Comparison of ENCODE assay signal across 9 cellular contexts in the genomic region with DNA sequence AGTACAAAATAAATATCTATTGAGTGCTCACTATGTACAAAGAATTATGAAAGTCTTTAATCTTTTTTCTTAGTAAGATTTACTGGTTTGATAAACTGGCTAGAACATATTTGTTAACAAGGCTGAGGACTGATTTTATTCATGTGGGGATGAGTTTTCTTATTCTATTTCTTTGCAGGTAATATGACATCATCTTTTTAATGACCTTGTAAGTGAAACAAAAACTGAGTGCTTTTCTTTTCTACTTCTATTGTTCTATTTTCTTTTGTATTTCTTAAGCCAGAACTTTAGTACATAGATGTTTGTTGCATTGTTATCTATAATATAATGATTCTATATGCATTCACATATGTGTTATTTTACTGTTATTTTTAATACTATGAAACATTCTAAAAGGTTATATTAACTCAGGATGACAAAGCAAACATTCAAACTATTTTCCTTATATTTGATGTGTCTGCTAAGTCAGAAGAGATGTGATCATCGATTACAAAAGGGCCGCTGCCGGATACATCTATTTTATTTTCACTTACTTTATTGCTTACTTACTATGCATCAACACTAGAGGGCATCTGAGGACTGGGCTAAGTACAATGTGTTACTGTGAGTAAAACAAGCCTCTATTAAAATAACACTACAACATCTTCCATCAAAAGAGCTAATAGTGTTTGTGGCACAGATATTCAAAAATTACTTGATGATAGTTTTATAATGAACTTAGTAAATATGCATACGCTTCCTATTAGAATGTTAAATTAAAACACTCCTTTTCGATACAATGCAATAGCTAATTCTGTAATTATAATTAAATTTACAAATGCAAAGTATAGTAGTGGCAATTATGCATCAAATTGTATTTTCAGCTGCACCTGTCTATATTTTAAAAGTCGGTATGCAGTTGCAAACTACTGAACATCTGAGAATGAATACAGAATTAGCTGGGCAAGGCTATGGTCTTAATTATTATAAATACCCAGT.
DNase-seq lines count a peak whose midpoint lies in the region; ATAC-seq and TF ChIP-seq lines count a peak whose summit lies in the region.
"Had no signal": no experiment of that assay in that cellular context is flagged by ENCODE, and none has a peak within 500 bp of the region (broad histone marks: within the 10 kb centered on the region; RNA-seq: fewer than 3 reads in every experiment).

No MANE protein-coding gene starts in this region.

- no peak for TF ChIP-seq POLR2A in Peyer's patch (IDR thresholded peaks at IDR 0.05)

- POLR2A ChIA-PET in CD4-positive, alpha-beta memory T cell (lab: Charles Lee; ENCODE audit: partially characterized antibody), result no interaction called here

- DNase-seq in GM12865 (ENCODE audit: low read depth), result peak; percentile 68
- DNase-seq in Peyer's patch, result no peak
- peak; percentile 54 for DNase-seq in midbrain (lab: John Stamatoyannopoulos, UW)
- DNase-seq in activated gamma-delta T cell treated with Interleukin-2 at 50 U/mL for 16 hours, result no peak
- no peak for DNase-seq in CD4-positive, alpha-beta memory T cell

- no peak overlapping the region for H3K27ac ChIP-seq in Peyer's patch
- no peak overlapping the region for H3K27ac ChIP-seq in CD4-positive, alpha-beta memory T cell (ENCODE audit: low read depth, low read length)

- peak; percentile 94 for TF ChIP-seq RAD21 in Ishikawa (IDR thresholded peaks at IDR 0.05; ENCODE audit: low read depth)

- ATAC-seq in GM21576 (IDR thresholded peaks at IDR 0.05; ENCODE audit: unreplicated experiment), result peak; percentile 80

- H3K4me3 Mint-ChIP-seq in CD4-positive, alpha-beta memory T cell, result no peak overlapping the region

- CTCF ChIA-PET in CD4-positive, alpha-beta memory T cell (lab: Charles Lee; ENCODE audit: partially characterized antibody), result no interaction called here

- no peak overlapping the region for H3K4me3 ChIP-seq in GM12865 (ENCODE audit: low read depth, low read length)
- H3K4me3 ChIP-seq in Peyer's patch, result no peak overlapping the region
- peak overlapping the region; percentile 80 for H3K4me3 ChIP-seq in endocrine pancreas (ENCODE audit: control insufficient read depth, insufficient read depth, low read length)
- H3K4me3 ChIP-seq in CD4-positive, alpha-beta memory T cell (ENCODE audit: low read length in 2 of 2), result no peak overlapping the region

- H3K9me3 Mint-ChIP-seq in CD4-positive, alpha-beta memory T cell, result peaks cover 0 to 10% (median 2%) of the 10 kb centered on the region in 8 donors

- no peak overlapping the region for H3K9ac ChIP-seq in endocrine pancreas (ENCODE audit: control insufficient read depth, insufficient read depth, low read length)

- H3K36me3 Mint-ChIP-seq in CD4-positive, alpha-beta memory T cell, result no peaks in the 10 kb centered on the region
- H3K36me3 Mint-ChIP-seq: activated naive CD4-positive, alpha-beta T cell treated with anti-CD3 and anti-CD28 coated beads, Interleukin-2, amount 50 U/mL, for 72 hours had no signal

- peak; percentile 65 for TF ChIP-seq CTCF in GM12865 (IDR thresholded peaks at IDR 0.05; ENCODE audit: insufficient read depth, low read depth, low read length, missing control alignments)
- peak in 5 of 6 experiments; percentile 60 to 93 (median 89) for TF ChIP-seq CTCF in Peyer's patch (IDR thresholded peaks at IDR 0.05)

- no peaks in the 10 kb centered on the region for H3K36me3 ChIP-seq in Peyer's patch
- no peaks in the 10 kb centered on the region for H3K36me3 ChIP-seq in endocrine pancreas (ENCODE audit: control insufficient read depth, insufficient read depth, low read length)
- no peaks in the 10 kb centered on the region for H3K36me3 ChIP-seq in CD4-positive, alpha-beta memory T cell (ENCODE audit: insufficient read depth, low read length)

- no peaks in the 10 kb centered on the region for H3K27me3 Mint-ChIP-seq in CD4-positive, alpha-beta memory T cell

- H3K9me3 ChIP-seq in Peyer's patch (no peaks in the 10 kb centered on the region), endocrine pancreas (ENCODE audit: control insufficient read depth, low read length) (no peaks in the 10 kb centered on the region)
- H3K9me3 ChIP-seq in CD4-positive, alpha-beta memory T cell (ENCODE audit: control insufficient read depth in 1 of 2, low read length in 2 of 2), result no peaks in the 10 kb centered on the region

- H3K27me3 ChIP-seq in Peyer's patch (no peaks in the 10 kb centered on the region), endocrine pancreas (ENCODE audit: control insufficient read depth, insufficient read depth, low read length) (no peaks in the 10 kb centered on the region)
- H3K27me3 ChIP-seq in CD4-positive, alpha-beta memory T cell (ENCODE audit: insufficient read depth, low read length), result no peaks in the 10 kb centered on the region

- H3K4me1 ChIP-seq in Peyer's patch (no peaks in the 10 kb centered on the region), endocrine pancreas (ENCODE audit: control insufficient read depth, insufficient read depth, low read length) (no peaks in the 10 kb centered on the region)
- no peaks in the 10 kb centered on the region for H3K4me1 ChIP-seq in CD4-positive, alpha-beta memory T cell (ENCODE audit: insufficient read depth, low read length)

- TF ChIP-seq EP300 in Ishikawa (IDR thresholded peaks at IDR 0.05; ENCODE audit: borderline replicate concordance), result no peak

- no peak overlapping the region for H3K27ac Mint-ChIP-seq in CD4-positive, alpha-beta memory T cell
- H3K27ac Mint-ChIP-seq: activated naive CD4-positive, alpha-beta T cell treated with anti-CD3 and anti-CD28 coated beads, Interleukin-2, amount 50 U/mL, for 72 hours had no signal

- H3K4me1 Mint-ChIP-seq in CD4-positive, alpha-beta memory T cell, result no peaks in the 10 kb centered on the region

- intact Hi-C loops in CD4-positive, alpha-beta memory T cell (cut with micrococcal nuclease), result no loop called here

TF ChIP-seq in Ishikawa, 13 proteins besides CTCF, POLR2A, EP300 and RAD21:
- TF ChIP-seq YY1 (IDR thresholded peaks at IDR 0.05; ENCODE audit: low read depth) (no peak), TAF1 (IDR thresholded peaks at IDR 0.05; ENCODE audit: low read depth) (no peak), CEBPB (IDR thresholded peaks at IDR 0.05) (no peak), EGR1 (IDR thresholded peaks at IDR 0.05) (no peak), MAX (IDR thresholded peaks at IDR 0.05) (no peak), TCF12 (IDR thresholded peaks at IDR 0.05; ENCODE audit: low read depth) (no peak), CREB1 (IDR thresholded peaks at IDR 0.05; ENCODE audit: low read depth) (no peak)
- TF ChIP-seq, protein P1, sequence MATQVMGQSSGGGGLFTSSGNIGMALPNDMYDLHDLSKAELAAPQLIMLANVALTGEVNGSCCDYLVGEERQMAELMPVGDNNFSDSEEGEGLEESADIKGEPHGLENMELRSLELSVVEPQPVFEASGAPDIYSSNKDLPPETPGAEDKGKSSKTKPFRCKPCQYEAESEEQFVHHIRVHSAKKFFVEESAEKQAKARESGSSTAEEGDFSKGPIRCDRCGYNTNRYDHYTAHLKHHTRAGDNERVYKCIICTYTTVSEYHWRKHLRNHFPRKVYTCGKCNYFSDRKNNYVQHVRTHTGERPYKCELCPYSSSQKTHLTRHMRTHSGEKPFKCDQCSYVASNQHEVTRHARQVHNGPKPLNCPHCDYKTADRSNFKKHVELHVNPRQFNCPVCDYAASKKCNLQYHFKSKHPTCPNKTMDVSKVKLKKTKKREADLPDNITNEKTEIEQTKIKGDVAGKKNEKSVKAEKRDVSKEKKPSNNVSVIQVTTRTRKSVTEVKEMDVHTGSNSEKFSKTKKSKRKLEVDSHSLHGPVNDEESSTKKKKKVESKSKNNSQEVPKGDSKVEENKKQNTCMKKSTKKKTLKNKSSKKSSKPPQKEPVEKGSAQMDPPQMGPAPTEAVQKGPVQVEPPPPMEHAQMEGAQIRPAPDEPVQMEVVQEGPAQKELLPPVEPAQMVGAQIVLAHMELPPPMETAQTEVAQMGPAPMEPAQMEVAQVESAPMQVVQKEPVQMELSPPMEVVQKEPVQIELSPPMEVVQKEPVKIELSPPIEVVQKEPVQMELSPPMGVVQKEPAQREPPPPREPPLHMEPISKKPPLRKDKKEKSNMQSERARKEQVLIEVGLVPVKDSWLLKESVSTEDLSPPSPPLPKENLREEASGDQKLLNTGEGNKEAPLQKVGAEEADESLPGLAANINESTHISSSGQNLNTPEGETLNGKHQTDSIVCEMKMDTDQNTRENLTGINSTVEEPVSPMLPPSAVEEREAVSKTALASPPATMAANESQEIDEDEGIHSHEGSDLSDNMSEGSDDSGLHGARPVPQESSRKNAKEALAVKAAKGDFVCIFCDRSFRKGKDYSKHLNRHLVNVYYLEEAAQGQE (IDR thresholded peaks at IDR 0.05; ENCODE audit: low read depth), result no peak

Comparison
In these comparisons a context has a peak if more than half of its experiments do, and no peak if none do; other contexts are left out.
1. DNase-seq: peak in GM12865 (single experiment) and midbrain (single experiment); none in Peyer's patch (0 of 3), activated gamma-delta T cell treated with Interleukin-2 at 50 U/mL for 16 hours (single experiment) and CD4-positive, alpha-beta memory T cell (0 of 5).